ENCODE assay signal across 36 cellular contexts in the genomic region with DNA sequence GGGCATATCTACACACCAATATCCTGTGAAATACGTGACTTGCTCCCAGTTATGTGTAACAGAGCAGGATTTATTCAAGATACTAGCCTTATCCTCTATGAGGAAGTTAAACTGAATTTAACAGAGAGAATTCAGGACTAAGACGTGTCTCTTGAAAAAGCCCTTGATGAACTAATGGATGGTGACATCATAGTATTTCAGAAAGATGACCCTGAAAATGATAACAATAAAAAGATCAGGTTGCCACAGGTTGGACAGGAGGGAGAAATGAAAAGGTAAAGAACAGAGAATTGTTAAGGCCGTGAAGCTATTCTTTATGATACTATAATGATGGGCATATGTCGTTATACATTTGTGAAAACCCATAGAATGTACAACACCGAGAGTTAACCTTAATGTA. TPM values are rescaled to one million over a fixed set of nuclear protein-coding genes. Genes with fewer than 3 reads are reported as not detected.
"Had no signal": no experiment of that assay in that cellular context is flagged by ENCODE, and none has a peak within 500 bp of the region (broad histone marks: within the 10 kb centered on the region; RNA-seq: fewer than 3 reads in every experiment).

No MANE protein-coding gene starts in this region.

- H3K27ac ChIP-seq: adrenal gland, body of pancreas, brain microvascular endothelial cell, breast epithelium, VCaP had no signal

- H3K36me3 ChIP-seq: adrenal gland, brain microvascular endothelial cell, breast epithelium had no signal

- H3K9me3 ChIP-seq: adrenal gland, body of pancreas had no signal

- H3K27me3 ChIP-seq: adrenal gland, body of pancreas, brain microvascular endothelial cell, breast epithelium had no signal

- FAIRE-seq: astrocyte, TTC549 had no signal

- H3K4me1 ChIP-seq: adrenal gland, body of pancreas, breast epithelium had no signal

- H3K4me3 ChIP-seq: adrenal gland, body of pancreas, breast epithelium had no signal

- DNase-seq: activated B cell treated with CpG ODN at 0.5 μM for 24 hours; activated CD4-positive, alpha-beta memory T cell treated with anti-CD3 and anti-CD28 coated beads for 36 hours; activated CD4-positive, alpha-beta T cell treated with anti-CD3 and anti-CD28 coated beads for 4 hours; activated CD4-positive, alpha-beta T cell treated with anti-CD3 and anti-CD28 coated beads, Interleukin-2, amount 10 ng/mL, durations not matched to agents 24 days and 14 days; activated CD4-positive, alpha-beta T cell treated with anti-CD3 and anti-CD28 coated beads, Interleukin-2, amount 50 U/mL, for 1 hour; activated CD4-positive, alpha-beta T cell treated with anti-CD3 and anti-CD28 coated beads, Interleukin-2, amount 50 U/mL, for 4 hours; activated CD4-positive, CD25-positive, alpha-beta regulatory T cell treated with anti-CD3 and anti-CD28 coated beads, Interleukin-2, amount 50 U/mL, for 72 hours; activated CD8-positive, alpha-beta memory T cell treated with anti-CD3 and anti-CD28 coated beads, Interleukin-2, amount 50 U/mL, for 4 hours; activated CD8-positive, alpha-beta T cell treated with anti-CD3 and anti-CD28 coated beads for 36 hours; activated effector memory CD4-positive, alpha-beta T cell treated with anti-CD3 and anti-CD28 coated beads, Interleukin-2, amount 50 U/mL, for 16 hours; activated gamma-delta T cell treated with Interleukin-2 at 50 U/mL for 16 hours; activated naive CD4-positive, alpha-beta T cell; activated naive CD4-positive, alpha-beta T cell treated with anti-CD3 and anti-CD28 coated beads for 36 hours; activated naive CD4-positive, alpha-beta T cell treated with anti-CD3 and anti-CD28 coated beads, Interleukin-2, amount 50 U/mL, for 16 hours; activated naive CD8-positive, alpha-beta T cell treated with anti-CD3 and anti-CD28 coated beads for 36 hours; activated T-cell treated with anti-CD3 and anti-CD28 coated beads for 4 hours; activated T-cell treated with anti-CD3 and anti-CD28 coated beads, Interleukin-2, amount 50 U/mL, for 1 hour; activated T-cell treated with anti-CD3 and anti-CD28 coated beads, Interleukin-2, amount 50 U/mL, for 4 hours; activated T-cell treated with anti-CD3 and anti-CD28 coated beads, Interleukin-2, amount 50 U/mL, for 72 hours; adrenal gland; amniotic stem cell; aorta; body of pancreas; brain microvascular endothelial cell; central memory CD4-positive, alpha-beta T cell; T-helper 2 cell; T-helper 9 cell had no signal

- ATAC-seq: activated CD8-positive, alpha-beta T cell treated with anti-CD3 and anti-CD28 coated beads for 36 hours; activated naive CD4-positive, alpha-beta T cell treated with anti-CD3 and anti-CD28 coated beads, Interleukin-2, amount 50 U/mL, for 72 hours; activated T-cell treated with anti-CD3 and anti-CD28 coated beads, Interleukin-2, amount 50 U/mL, for 4 hours; activated T-cell treated with anti-CD3 and anti-CD28 coated beads, Interleukin-2, amount 50 U/mL, for 72 hours; activated T-helper 17 cell treated with anti-CD3 and anti-CD28 coated beads, Interleukin-2, amount 50 U/mL, for 72 hours; body of pancreas had no signal

RNA-seq across cellular contexts. Expression of gene EFNA5, which starts 56.2 kb away (rescaled TPM):
- total RNA-seq: activated B cell treated with CpG ODN at 0.5 μM for 24 hours; activated CD4-positive, alpha-beta memory T cell treated with anti-CD3 and anti-CD28 coated beads for 36 hours; activated CD4-positive, alpha-beta T cell treated with anti-CD3 and anti-CD28 coated beads, Interleukin-2, amount 10 ng/mL, durations not matched to agents 24 days and 14 days; activated CD8-positive, alpha-beta memory T cell treated with anti-CD3 and anti-CD28 coated beads for 36 hours; activated CD8-positive, alpha-beta T cell treated with anti-CD3 and anti-CD28 coated beads for 36 hours; activated naive CD4-positive, alpha-beta T cell treated with anti-CD3 and anti-CD28 coated beads for 36 hours; activated naive CD4-positive, alpha-beta T cell treated with anti-CD3 and anti-CD28 coated beads, Interleukin-2, amount 50 U/mL, for 72 hours; activated naive CD8-positive, alpha-beta T cell treated with anti-CD3 and anti-CD28 coated beads for 36 hours; activated T-helper 1 cell treated with anti-CD3 and anti-CD28 coated beads, Interleukin-12 subunit alpha, Interleukin-12 subunit beta, Interleukin-2, Interleukin-4 antibody, amounts not matched to agents 30 ng/mL and 10 ng/mL and 1 ng/mL, durations not matched to agents 14 hours and 24 hours and 36 hours; activated T-helper 17 cell treated with anti-CD3 and anti-CD28 coated beads, Interleukin-2, amount 50 U/mL, for 72 hours; T-helper 1 cell treated with Interleukin-12 subunit alpha and Interleukin-12 subunit beta and Interleukin-4 antibody, amounts not matched to agents 30 ng/mL and 1 ng/mL, for 36 hours had no signal
